In genomic region chr14:34460841-34461240, GRCh38 we compare ENCODE assay signal across 8 cellular contexts. TPM values are rescaled to one million over a fixed set of nuclear protein-coding genes. Genes with fewer than 3 reads are reported as not detected.
A peak's percentile ranks its signal among the peaks of the same experiment; 100 is the strongest.
DNase-seq lines count a peak whose midpoint lies in the region; ATAC-seq and TF ChIP-seq lines count a peak whose summit lies in the region.

No MANE protein-coding gene starts in this region.

- DNase-seq in AG04449 (ENCODE audit: low read depth, low spot score), result no peak
- DNase-seq in mammary epithelial cell, result no peak
- DNase-seq in GDM1 (lab: John Stamatoyannopoulos, UW), result no peak
- no peak for DNase-seq in thyroid gland
- no peak for DNase-seq in left lobe of liver (ENCODE audit: low spot score)
- no peak for DNase-seq in ecto neural progenitor cell (ENCODE audit: low spot score)

- CTCF ChIA-PET in AG04449 (lab: Yijun Ruan, JAX), result interaction anchor here (0.9 to 1.5 kb wide), 2 partner anchors 35 to 129 kb away, joined by 4 to 7 read pairs; no protein-coding TSS in a partner anchor
- CTCF ChIA-PET in mammary epithelial cell (lab: Charles Lee; ENCODE audit: low non-redundant PET), result no interaction called here

- dilution Hi-C loops in mammary epithelial cell (cut with HindIII; ENCODE audit: low sequenced_read_pairs), result loop anchor here (10.0 kb wide), 1 partner anchor 74 kb away; the partner anchor contains the start of gene EAPP

- ATAC-seq in left lobe of liver, result no peak

- H3K27ac ChIP-seq in HUES6 (ENCODE audit: low read depth, low read length) (peak overlapping the region; percentile 7; the same call in 1 of the 2 replicates), mammary epithelial cell (ENCODE audit: insufficient read depth, low read depth, low read length) (peak overlapping the region; percentile 77), mucosa of rectum (ENCODE audit: low read depth in 2 of 2, low read length in 2 of 2) (peak overlapping the region; percentile 90 to 91), thyroid gland (peak overlapping the region in 1 of 3 donors; percentile 78)

- H3K27me3 ChIP-seq in HUES6 (ENCODE audit: control insufficient read depth, insufficient read depth, low read length) (no peaks in the 10 kb centered on the region), mammary epithelial cell (ENCODE audit: insufficient read depth, low read length) (no peaks in the 10 kb centered on the region), mucosa of rectum (ENCODE audit: control insufficient read depth in 2 of 2, insufficient read depth in 2 of 2, low read length in 2 of 2) (no peaks in the 10 kb centered on the region), thyroid gland (no peaks in the 10 kb centered on the region)

- H3K36me3 ChIP-seq in HUES6 (ENCODE audit: control insufficient read depth, insufficient read depth, low read length), result peaks cover 6% of the 10 kb centered on the region
- no peaks in the 10 kb centered on the region for H3K36me3 ChIP-seq in mammary epithelial cell (ENCODE audit: insufficient read depth, low read length)
- H3K36me3 ChIP-seq in mucosa of rectum (ENCODE audit: control insufficient read depth in 2 of 2, insufficient read depth in 2 of 2, low read length in 2 of 2), result peaks cover 2 to 4% of the 10 kb centered on the region in 2 donors
- peaks cover 0 to 4% of the 10 kb centered on the region in 2 donors for H3K36me3 ChIP-seq in thyroid gland

- no TSS peak for BruUV-seq in mammary epithelial cell (replicated peaks; lab: Mats Ljungman, UMichigan)

- TF ChIP-seq POLR2A in thyroid gland (IDR thresholded peaks at IDR 0.05), result no peak

- WGBS in mammary epithelial cell (ENCODE audit: low coverage, missing lambda C conversion rate), result 12% methylated on average over 2 of the region's 2 CpGs
- WGBS in thyroid gland, 2 donors, result 39 to 40% methylated on average over 2 of the region's 2 CpGs

- H3K4me2 ChIP-seq in mammary epithelial cell (ENCODE audit: insufficient read depth, low read depth, low read length), result peak overlapping the region; percentile 76

- TF ChIP-seq CTCF in AG04449 (IDR thresholded peaks at IDR 0.05; ENCODE audit: insufficient read depth, low read length, missing control alignments) (no peak), mammary epithelial cell (conservative IDR thresholded peaks at IDR 0.05 in 1 of 2, IDR thresholded peaks at IDR 0.05 in 1 of 2; ENCODE audit: extremely low read depth in 1 of 2, insufficient read depth in 1 of 2, low read depth in 1 of 2, low read length in 2 of 2) (no peak), thyroid gland (IDR thresholded peaks at IDR 0.05) (no peak)

- H3K9ac ChIP-seq in HUES6 (ENCODE audit: low read length) (peak overlapping the region; percentile 88), mammary epithelial cell (ENCODE audit: insufficient read depth, low read length) (peak overlapping the region; percentile 89), mucosa of rectum (ENCODE audit: low read depth in 1 of 2, low read length in 2 of 2) (peak overlapping the region; percentile 76 to 85)

- H3K79me2 ChIP-seq in mammary epithelial cell (ENCODE audit: insufficient read depth, low read length), result peaks cover 61% of the 10 kb centered on the region

- POLR2A ChIA-PET in AG04449 (lab: Yijun Ruan, JAX), result interaction anchor here (0.5 to 1.6 kb wide), 3 partner anchors 36 to 133 kb away, joined by 3 to 5 read pairs (median 4); no protein-coding TSS in a partner anchor

- no peaks in the 10 kb centered on the region for H3K9me3 ChIP-seq in HUES6 (ENCODE audit: control insufficient read depth, insufficient read depth, low read depth, low read length)
- no peaks in the 10 kb centered on the region for H3K9me3 ChIP-seq in mammary epithelial cell (replicated peaks; ENCODE audit: insufficient read depth, low read length)
- no peaks in the 10 kb centered on the region for H3K9me3 ChIP-seq in mucosa of rectum (ENCODE audit: control insufficient read depth in 2 of 2, low read length in 2 of 2)
- H3K9me3 ChIP-seq in thyroid gland, result no peaks in the 10 kb centered on the region

- no peaks in the 10 kb centered on the region for H4K20me1 ChIP-seq in mammary epithelial cell (ENCODE audit: insufficient read depth, low read length)

- in situ Hi-C loops in mammary epithelial cell (cut with MboI; ENCODE audit: low sequenced_read_pairs in 2 of 2), result no loop called here

- intact Hi-C loops in mammary epithelial cell (cut with micrococcal nuclease), result loop anchor here (1.0 to 5.0 kb wide), 2 partner anchors 76 to 130 kb away; partner anchors contain the start of gene EAPP
- intact Hi-C loops in thyroid gland (cut with DNase I), result loop anchor here (5.0 to 10.0 kb wide), 2 partner anchors 74 to 99 kb away; partner anchors contain the start of gene EAPP

- H2AFZ ChIP-seq in mammary epithelial cell (ENCODE audit: low read depth, low read length), result no peak overlapping the region

- H3K4me1 ChIP-seq in HUES6 (ENCODE audit: control insufficient read depth, insufficient read depth, low read length) (peaks cover 11% of the 10 kb centered on the region), mammary epithelial cell (ENCODE audit: insufficient read depth, low read length) (peaks cover 8% of the 10 kb centered on the region), mucosa of rectum (ENCODE audit: control insufficient read depth in 2 of 2, insufficient read depth in 2 of 2, low read length in 2 of 2) (peaks cover 15% of the 10 kb centered on the region in 2 donors), thyroid gland (peaks cover 0 to 4% of the 10 kb centered on the region in 2 donors)

- H3K4me3 ChIP-seq in AG04449 (ENCODE audit: low read depth, low read length) (peak overlapping the region; percentile 84), HUES6 (ENCODE audit: low read depth, low read length) (peak overlapping the region; percentile 85), mammary epithelial cell (replicated peaks in 1 of 3; ENCODE audit: insufficient read depth in 1 of 3, low read depth in 2 of 3, low read length in 3 of 3) (peak overlapping the region; percentile 72 to 77 (median 76)), mucosa of rectum (ENCODE audit: low read length in 2 of 2) (peak overlapping the region; percentile 92 to 94), thyroid gland (replicated peaks in 1 of 3) (no peak overlapping the region)

RNA-seq across cellular contexts. Expression of gene SPTSSA, which starts 1.2 kb away (rescaled TPM):
- total RNA-seq in mammary epithelial cell (10 to 100 TPM; 14.2 to 21.3 TPM), thyroid gland (10 to 100 TPM; 25.9 to 30.6 (median 28.5) TPM), left lobe of liver (14.8 TPM)
- polyA plus RNA-seq in mammary epithelial cell, result 30.2 TPM
- 7.8 TPM for polyA minus RNA-seq in mammary epithelial cell

Comparison
In these comparisons a context has a peak if more than half of its experiments do, and no peak if none do; other contexts are left out.
1. H3K4me3 ChIP-seq: peak in AG04449 (single experiment), HUES6 (single experiment), mammary epithelial cell (3 of 3) and mucosa of rectum (2 of 2); none in thyroid gland (0 of 3).
2. Peak in every context shown above with its lines, with median percentiles within 50 percentile points of each other: H3K9ac ChIP-seq.